In the genomic region with DNA sequence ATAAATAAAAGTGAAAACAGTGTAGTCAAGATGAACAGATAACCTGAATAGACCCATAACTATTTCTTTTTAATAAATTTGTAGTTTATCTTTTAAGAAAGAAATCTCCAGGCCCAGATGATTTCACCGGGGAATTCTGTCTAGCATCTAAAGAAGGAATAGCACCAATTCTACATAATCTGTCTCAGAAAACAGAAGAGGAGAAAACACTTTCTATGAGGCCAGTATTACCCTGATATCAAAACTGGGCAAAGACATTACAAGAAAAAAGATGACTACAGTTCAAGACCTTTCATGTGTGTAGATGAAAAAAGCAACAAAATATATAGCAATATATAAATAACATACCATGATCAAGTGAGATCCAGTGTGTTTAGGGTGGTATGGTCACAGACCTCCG, we compare ENCODE assay signal across 34 cellular contexts. TPM values are rescaled to one million over a fixed set of nuclear protein-coding genes. Genes with fewer than 3 reads are reported as not detected.
"Had no signal": no experiment of that assay in that cellular context is flagged by ENCODE, and none has a peak within 500 bp of the region (broad histone marks: within the 10 kb centered on the region; RNA-seq: fewer than 3 reads in every experiment).

No MANE protein-coding gene starts in this region.

- DNase-seq: activated effector memory CD4-positive, alpha-beta T cell treated with anti-CD3 and anti-CD28 coated beads, Interleukin-2, amount 50 U/mL, for 16 hours; activated effector memory CD4-positive, alpha-beta T cell treated with Interleukin-2 at 50 U/mL for 16 hours; activated gamma-delta T cell; activated naive CD4-positive, alpha-beta T cell treated with anti-CD3 and anti-CD28 coated beads for 36 hours; activated naive CD4-positive, alpha-beta T cell treated with anti-CD3 and anti-CD28 coated beads, Interleukin-2, amount 10 ng/mL, durations not matched to agents 7 days and 5 days; activated naive CD4-positive, alpha-beta T cell treated with anti-CD3 and anti-CD28 coated beads, Interleukin-2, amount 50 U/mL, for 16 hours; activated naive CD4-positive, alpha-beta T cell treated with Interleukin-2 at 50 U/mL for 16 hours; activated naive CD8-positive, alpha-beta T cell treated with anti-CD3 and anti-CD28 coated beads for 36 hours; activated naive CD8-positive, alpha-beta T cell treated with anti-CD3 and anti-CD28 coated beads, Interleukin-2, amount 10 ng/mL, durations not matched to agents 7 days and 5 days; activated naive CD8-positive, alpha-beta T cell treated with anti-CD3 and anti-CD28 coated beads, Interleukin-2, amount 50 U/mL, for 24 hours; activated T-cell treated with anti-CD3 and anti-CD28 coated beads for 4 hours; activated T-cell treated with anti-CD3 and anti-CD28 coated beads, Interleukin-2, amount 50 U/mL, for 1 hour; activated T-cell treated with anti-CD3 and anti-CD28 coated beads, Interleukin-2, amount 50 U/mL, for 24 hours; activated T-cell treated with anti-CD3 and anti-CD28 coated beads, Interleukin-2, amount 50 U/mL, for 4 hours; activated T-cell treated with anti-CD3 and anti-CD28 coated beads, Interleukin-2, amount 50 U/mL, for 48 hours; activated T-cell treated with anti-CD3 and anti-CD28 coated beads, Interleukin-2, amount 50 U/mL, for 72 hours; adrenal gland; amniotic stem cell; amygdala; anterior cingulate cortex; aorta; body of pancreas; brain microvascular endothelial cell; caudate nucleus; central memory CD4-positive, alpha-beta T cell; cerebellar nuclear complex had no signal

- H3K4me1 ChIP-seq: body of pancreas, breast epithelium had no signal

- H3K36me3 ChIP-seq: adrenal gland, ascending aorta, brain microvascular endothelial cell, breast epithelium, cardiac muscle cell had no signal

- H3K4me3 ChIP-seq: adrenal gland, ascending aorta, body of pancreas, breast epithelium, cardiac muscle cell had no signal

- H3K27ac ChIP-seq: adrenal gland, ascending aorta, body of pancreas, brain microvascular endothelial cell, breast epithelium, cardiac muscle cell had no signal

- H3K9me3 ChIP-seq: adrenal gland, ascending aorta, body of pancreas had no signal

- H3K27me3 ChIP-seq: adrenal gland, ascending aorta, body of pancreas, brain microvascular endothelial cell, breast epithelium, cardiac muscle cell had no signal

- ATAC-seq: activated naive CD4-positive, alpha-beta T cell treated with anti-CD3 and anti-CD28 coated beads, Interleukin-2, amount 50 U/mL, for 72 hours; activated naive CD8-positive, alpha-beta T cell treated with anti-CD3 and anti-CD28 coated beads, Interleukin-2, amount 50 U/mL, for 24 hours; activated T-cell treated with anti-CD3 and anti-CD28 coated beads, Interleukin-2, amount 50 U/mL, for 4 hours; activated T-cell treated with anti-CD3 and anti-CD28 coated beads, Interleukin-2, amount 50 U/mL, for 72 hours; activated T-helper 17 cell treated with anti-CD3 and anti-CD28 coated beads, Interleukin-2, amount 50 U/mL, for 72 hours; body of pancreas had no signal

RNA-seq across cellular contexts. Expression of gene TTC23L, which starts 31.4 kb away (rescaled TPM):
- total RNA-seq: activated naive CD8-positive, alpha-beta T cell treated with anti-CD3 and anti-CD28 coated beads, Interleukin-2, amount 10 ng/mL, durations not matched to agents 7 days and 5 days; activated T-helper 1 cell treated with anti-CD3 and anti-CD28 coated beads, Interleukin-12 subunit alpha, Interleukin-12 subunit beta, Interleukin-2, Interleukin-4 antibody, amounts not matched to agents 30 ng/mL and 10 ng/mL and 1 ng/mL, durations not matched to agents 14 hours and 24 hours and 36 hours; activated T-helper 2 cell treated with anti-CD3 and anti-CD28 coated beads, Interferon-gamma antibody, Interleukin-2, Interleukin-4, amounts not matched to agents 10 μg/mL and 5 μg/mL and 100 μg/mL, durations not matched to agents 14 hours and 24 hours and 36 hours; ascending aorta; chondrocyte had no signal
